ENCODE assay signal across 1 cellular context in genomic region chr16:21158208-21159110, GRCh38.
TF ChIP-seq lines count a peak whose summit lies in the region.

Gene LDAF1 (plus strand): TSS chr16:21158674. CDS start chr16:21161183, 2,509 bp downstream.

TF ChIP-seq in HepG2, 621 proteins besides CTCF, POLR2A, EP300 and RAD21 (continued from another document and continues in another):
- TF ChIP-seq GATAD1 (CRISPR knock-in tag; IDR thresholded peaks at IDR 0.05): no peak
- TF ChIP-seq SMAD1 (CRISPR knock-in tag; IDR thresholded peaks at IDR 0.05; ENCODE audit: borderline replicate concordance, low read depth): no peak
- 0 out of 2 replicates have a peak, but pooled peaks have one; percentile 69 for TF ChIP-seq ZNF383 (CRISPR knock-in tag; IDR thresholded peaks at IDR 0.05; ENCODE audit: borderline replicate concordance)
- no peak for TF ChIP-seq TOE1 (CRISPR knock-in tag; IDR thresholded peaks at IDR 0.05)
- TF ChIP-seq ZKSCAN5 (CRISPR knock-in tag; IDR thresholded peaks at IDR 0.05): no peak
- no peak for TF ChIP-seq NFE2 (CRISPR knock-in tag; IDR thresholded peaks at IDR 0.05)
- TF ChIP-seq ATF7-NPFF (CRISPR knock-in tag; IDR thresholded peaks at IDR 0.05; ENCODE audit: low read depth): no peak
- peak; percentile 82 for TF ChIP-seq SAP130 (CRISPR knock-in tag; IDR thresholded peaks at IDR 0.05; ENCODE audit: low read depth)
- TF ChIP-seq, protein P1, sequence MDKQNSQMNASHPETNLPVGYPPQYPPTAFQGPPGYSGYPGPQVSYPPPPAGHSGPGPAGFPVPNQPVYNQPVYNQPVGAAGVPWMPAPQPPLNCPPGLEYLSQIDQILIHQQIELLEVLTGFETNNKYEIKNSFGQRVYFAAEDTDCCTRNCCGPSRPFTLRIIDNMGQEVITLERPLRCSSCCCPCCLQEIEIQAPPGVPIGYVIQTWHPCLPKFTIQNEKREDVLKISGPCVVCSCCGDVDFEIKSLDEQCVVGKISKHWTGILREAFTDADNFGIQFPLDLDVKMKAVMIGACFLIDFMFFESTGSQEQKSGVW (CRISPR knock-in tag; IDR thresholded peaks at IDR 0.05; ENCODE audit: borderline replicate concordance): no peak
- no peak for TF ChIP-seq MZF1 (CRISPR knock-in tag; IDR thresholded peaks at IDR 0.05; ENCODE audit: borderline replicate concordance)
- TF ChIP-seq ZBTB44 (CRISPR knock-in tag; IDR thresholded peaks at IDR 0.05): no peak
- TF ChIP-seq NFRKB (IDR thresholded peaks at IDR 0.05): no peak
- no peak for TF ChIP-seq TCF7L2 (IDR thresholded peaks at IDR 0.05; ENCODE audit: low read depth, low read length)
- peak; percentile 37; the same call in 1 of the 2 replicates for TF ChIP-seq THAP11 (CRISPR knock-in tag; IDR thresholded peaks at IDR 0.05)
- TF ChIP-seq ZNF333 (CRISPR knock-in tag; IDR thresholded peaks at IDR 0.05; ENCODE audit: borderline replicate concordance): no peak
- no peak for TF ChIP-seq MXI1 (IDR thresholded peaks at IDR 0.05; ENCODE audit: borderline replicate concordance, low read depth, low read length)
- no peak; the same call in 1 of the 2 replicates for TF ChIP-seq KAT7 (CRISPR knock-in tag; IDR thresholded peaks at IDR 0.05; ENCODE audit: borderline replicate concordance)
- TF ChIP-seq, protein P2, sequence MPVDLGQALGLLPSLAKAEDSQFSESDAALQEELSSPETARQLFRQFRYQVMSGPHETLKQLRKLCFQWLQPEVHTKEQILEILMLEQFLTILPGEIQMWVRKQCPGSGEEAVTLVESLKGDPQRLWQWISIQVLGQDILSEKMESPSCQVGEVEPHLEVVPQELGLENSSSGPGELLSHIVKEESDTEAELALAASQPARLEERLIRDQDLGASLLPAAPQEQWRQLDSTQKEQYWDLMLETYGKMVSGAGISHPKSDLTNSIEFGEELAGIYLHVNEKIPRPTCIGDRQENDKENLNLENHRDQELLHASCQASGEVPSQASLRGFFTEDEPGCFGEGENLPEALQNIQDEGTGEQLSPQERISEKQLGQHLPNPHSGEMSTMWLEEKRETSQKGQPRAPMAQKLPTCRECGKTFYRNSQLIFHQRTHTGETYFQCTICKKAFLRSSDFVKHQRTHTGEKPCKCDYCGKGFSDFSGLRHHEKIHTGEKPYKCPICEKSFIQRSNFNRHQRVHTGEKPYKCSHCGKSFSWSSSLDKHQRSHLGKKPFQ (CRISPR knock-in tag; IDR thresholded peaks at IDR 0.05; ENCODE audit: insufficient replicate concordance): no peak
- TF ChIP-seq HNRNPL (IDR thresholded peaks at IDR 0.05; ENCODE audit: low read depth, low read length): no peak
- TF ChIP-seq NFATC3 (CRISPR knock-in tag; IDR thresholded peaks at IDR 0.05): 0 out of 2 replicates have a peak, but pooled peaks have one; percentile 38
- TF ChIP-seq SAFB2 (CRISPR knock-in tag; IDR thresholded peaks at IDR 0.05; ENCODE audit: borderline replicate concordance, low read depth): peak; percentile 88; the same call in 1 of the 2 replicates
- peak; percentile 78; the same call in 1 of the 2 replicates for TF ChIP-seq MAZ (IDR thresholded peaks at IDR 0.05; ENCODE audit: borderline replicate concordance, low read depth, low read length)
- TF ChIP-seq MAZ (CRISPR knock-in tag; IDR thresholded peaks at IDR 0.05; ENCODE audit: low read depth): no peak
- no peak for TF ChIP-seq MED13 (CRISPR knock-in tag; IDR thresholded peaks at IDR 0.05)
- no peak for TF ChIP-seq GATA4 (IDR thresholded peaks at IDR 0.05; ENCODE audit: borderline replicate concordance, low read depth)
- TF ChIP-seq BORCS8-MEF2B (CRISPR knock-in tag; IDR thresholded peaks at IDR 0.05): peak; percentile 64; the same call in 1 of the 2 replicates
- no peak; the same call in 1 of the 2 replicates for TF ChIP-seq SKIL (CRISPR knock-in tag; IDR thresholded peaks at IDR 0.05; ENCODE audit: borderline replicate concordance)
- no peak; the same call in 1 of the 2 replicates for TF ChIP-seq ZNF230 (CRISPR knock-in tag; IDR thresholded peaks at IDR 0.05)
- TF ChIP-seq ZMAT5 (CRISPR knock-in tag; IDR thresholded peaks at IDR 0.05; ENCODE audit: borderline replicate concordance, low read depth): no peak
- TF ChIP-seq TSC22D2 (CRISPR knock-in tag; IDR thresholded peaks at IDR 0.05; ENCODE audit: borderline replicate concordance): peak; percentile 50; the same call in 1 of the 2 replicates
- TF ChIP-seq PRDM10 (CRISPR knock-in tag; IDR thresholded peaks at IDR 0.05; ENCODE audit: low read depth): no peak
- TF ChIP-seq CHD2 (IDR thresholded peaks at IDR 0.05; ENCODE audit: low read depth, low read length): no peak
- TF ChIP-seq ZSCAN21 (CRISPR knock-in tag; IDR thresholded peaks at IDR 0.05; ENCODE audit: borderline replicate concordance): no peak; the same call in 1 of the 2 replicates
- peak; percentile 48; the same call in 1 of the 2 replicates for TF ChIP-seq PITX1 (CRISPR knock-in tag; IDR thresholded peaks at IDR 0.05)
- TF ChIP-seq AHR (CRISPR knock-in tag; IDR thresholded peaks at IDR 0.05): 0 out of 2 replicates have a peak, but pooled peaks have one; percentile 54
- no peak for TF ChIP-seq MIER2 (CRISPR knock-in tag; IDR thresholded peaks at IDR 0.05)
- TF ChIP-seq ZNF761 (CRISPR knock-in tag; conservative IDR thresholded peaks at IDR 0.05): no peak; the same call in 1 of the 2 replicates
- no peak for TF ChIP-seq ATAD3A (CRISPR knock-in tag; IDR thresholded peaks at IDR 0.05)
- TF ChIP-seq, protein P3, sequence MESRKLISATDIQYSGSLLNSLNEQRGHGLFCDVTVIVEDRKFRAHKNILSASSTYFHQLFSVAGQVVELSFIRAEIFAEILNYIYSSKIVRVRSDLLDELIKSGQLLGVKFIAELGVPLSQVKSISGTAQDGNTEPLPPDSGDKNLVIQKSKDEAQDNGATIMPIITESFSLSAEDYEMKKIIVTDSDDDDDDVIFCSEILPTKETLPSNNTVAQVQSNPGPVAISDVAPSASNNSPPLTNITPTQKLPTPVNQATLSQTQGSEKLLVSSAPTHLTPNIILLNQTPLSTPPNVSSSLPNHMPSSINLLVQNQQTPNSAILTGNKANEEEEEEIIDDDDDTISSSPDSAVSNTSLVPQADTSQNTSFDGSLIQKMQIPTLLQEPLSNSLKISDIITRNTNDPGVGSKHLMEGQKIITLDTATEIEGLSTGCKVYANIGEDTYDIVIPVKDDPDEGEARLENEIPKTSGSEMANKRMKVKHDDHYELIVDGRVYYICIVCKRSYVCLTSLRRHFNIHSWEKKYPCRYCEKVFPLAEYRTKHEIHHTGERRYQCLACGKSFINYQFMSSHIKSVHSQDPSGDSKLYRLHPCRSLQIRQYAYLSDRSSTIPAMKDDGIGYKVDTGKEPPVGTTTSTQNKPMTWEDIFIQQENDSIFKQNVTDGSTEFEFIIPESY (CRISPR knock-in tag; IDR thresholded peaks at IDR 0.05): no peak
- TF ChIP-seq, protein P4, sequence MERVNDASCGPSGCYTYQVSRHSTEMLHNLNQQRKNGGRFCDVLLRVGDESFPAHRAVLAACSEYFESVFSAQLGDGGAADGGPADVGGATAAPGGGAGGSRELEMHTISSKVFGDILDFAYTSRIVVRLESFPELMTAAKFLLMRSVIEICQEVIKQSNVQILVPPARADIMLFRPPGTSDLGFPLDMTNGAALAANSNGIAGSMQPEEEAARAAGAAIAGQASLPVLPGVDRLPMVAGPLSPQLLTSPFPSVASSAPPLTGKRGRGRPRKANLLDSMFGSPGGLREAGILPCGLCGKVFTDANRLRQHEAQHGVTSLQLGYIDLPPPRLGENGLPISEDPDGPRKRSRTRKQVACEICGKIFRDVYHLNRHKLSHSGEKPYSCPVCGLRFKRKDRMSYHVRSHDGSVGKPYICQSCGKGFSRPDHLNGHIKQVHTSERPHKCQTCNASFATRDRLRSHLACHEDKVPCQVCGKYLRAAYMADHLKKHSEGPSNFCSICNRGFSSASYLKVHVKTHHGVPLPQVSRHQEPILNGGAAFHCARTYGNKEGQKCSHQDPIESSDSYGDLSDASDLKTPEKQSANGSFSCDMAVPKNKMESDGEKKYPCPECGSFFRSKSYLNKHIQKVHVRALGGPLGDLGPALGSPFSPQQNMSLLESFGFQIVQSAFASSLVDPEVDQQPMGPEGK (CRISPR knock-in tag; IDR thresholded peaks at IDR 0.05): peak; percentile 65
- no peak for TF ChIP-seq ZNF747 (CRISPR knock-in tag; IDR thresholded peaks at IDR 0.05; ENCODE audit: borderline replicate concordance)
- TF ChIP-seq ATF1 (CRISPR knock-in tag; IDR thresholded peaks at IDR 0.05): no peak
- TF ChIP-seq NR1H2 (CRISPR knock-in tag; IDR thresholded peaks at IDR 0.05; ENCODE audit: borderline replicate concordance, low read depth): no peak
- TF ChIP-seq, protein P5, sequence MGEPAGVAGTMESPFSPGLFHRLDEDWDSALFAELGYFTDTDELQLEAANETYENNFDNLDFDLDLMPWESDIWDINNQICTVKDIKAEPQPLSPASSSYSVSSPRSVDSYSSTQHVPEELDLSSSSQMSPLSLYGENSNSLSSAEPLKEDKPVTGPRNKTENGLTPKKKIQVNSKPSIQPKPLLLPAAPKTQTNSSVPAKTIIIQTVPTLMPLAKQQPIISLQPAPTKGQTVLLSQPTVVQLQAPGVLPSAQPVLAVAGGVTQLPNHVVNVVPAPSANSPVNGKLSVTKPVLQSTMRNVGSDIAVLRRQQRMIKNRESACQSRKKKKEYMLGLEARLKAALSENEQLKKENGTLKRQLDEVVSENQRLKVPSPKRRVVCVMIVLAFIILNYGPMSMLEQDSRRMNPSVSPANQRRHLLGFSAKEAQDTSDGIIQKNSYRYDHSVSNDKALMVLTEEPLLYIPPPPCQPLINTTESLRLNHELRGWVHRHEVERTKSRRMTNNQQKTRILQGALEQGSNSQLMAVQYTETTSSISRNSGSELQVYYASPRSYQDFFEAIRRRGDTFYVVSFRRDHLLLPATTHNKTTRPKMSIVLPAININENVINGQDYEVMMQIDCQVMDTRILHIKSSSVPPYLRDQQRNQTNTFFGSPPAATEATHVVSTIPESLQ (CRISPR knock-in tag; conservative IDR thresholded peaks at IDR 0.05): no peak
- TF ChIP-seq ZNF282 (IDR thresholded peaks at IDR 0.05; ENCODE audit: partially characterized antibody): no peak
- TF ChIP-seq, protein P6, sequence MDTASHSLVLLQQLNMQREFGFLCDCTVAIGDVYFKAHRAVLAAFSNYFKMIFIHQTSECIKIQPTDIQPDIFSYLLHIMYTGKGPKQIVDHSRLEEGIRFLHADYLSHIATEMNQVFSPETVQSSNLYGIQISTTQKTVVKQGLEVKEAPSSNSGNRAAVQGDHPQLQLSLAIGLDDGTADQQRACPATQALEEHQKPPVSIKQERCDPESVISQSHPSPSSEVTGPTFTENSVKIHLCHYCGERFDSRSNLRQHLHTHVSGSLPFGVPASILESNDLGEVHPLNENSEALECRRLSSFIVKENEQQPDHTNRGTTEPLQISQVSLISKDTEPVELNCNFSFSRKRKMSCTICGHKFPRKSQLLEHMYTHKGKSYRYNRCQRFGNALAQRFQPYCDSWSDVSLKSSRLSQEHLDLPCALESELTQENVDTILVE (CRISPR knock-in tag; IDR thresholded peaks at IDR 0.05): no peak
- no peak for TF ChIP-seq EHMT2 (IDR thresholded peaks at IDR 0.05; ENCODE audit: borderline replicate concordance, low read depth, low read length)
- 0 out of 2 replicates have a peak, but pooled peaks have one; percentile 73 for TF ChIP-seq ZNF749 (CRISPR knock-in tag; IDR thresholded peaks at IDR 0.05; ENCODE audit: borderline replicate concordance)
